In genomic region chr7:57641521-57642067, GRCh38 we compare ENCODE assay signal across 30 cellular contexts.
"Had no signal": no experiment of that assay in that cellular context is flagged by ENCODE, and none has a peak within 500 bp of the region (broad histone marks: within the 10 kb centered on the region; RNA-seq: fewer than 3 reads in every experiment).

No MANE protein-coding gene starts in this region.

- H3K27ac ChIP-seq: neutrophil, ovary, parathyroid adenoma, psoas muscle, right lobe of liver, sigmoid colon, stomach, thoracic aorta, thyroid gland, transverse colon, upper lobe of right lung, uterus had no signal

- ATAC-seq: naive thymus-derived CD8-positive, alpha-beta T cell; natural killer cell treated with Interleukin-12 subunit alpha and Interleukin-12 subunit beta and Interleukin-15 and Interleukin-18, amount 100 ng/mL, for 72 hours; psoas muscle; right cardiac atrium; right lobe of liver; stimulated activated effector memory CD8-positive, alpha-beta T cell treated with anti-CD3 and anti-CD28 coated beads, Interleukin-12 subunit alpha, Interleukin-12 subunit beta, amount 100 ng/mL, for 72 hours; stimulated activated naive B cell treated with anti-CD40 and anti-IgM and Interleukin-4, amounts not matched to agents 10 μg/mL and 1 μg/mL and 100 μg/mL, for 72 hours; upper lobe of right lung had no signal

- H3K4me3 Mint-ChIP-seq: naive thymus-derived CD8-positive, alpha-beta T cell; natural killer cell treated with Interleukin-12 subunit alpha and Interleukin-12 subunit beta and Interleukin-15 and Interleukin-18, amount 100 ng/mL, for 72 hours; nephron progenitor cell; neural crest cell; stimulated activated effector memory CD8-positive, alpha-beta T cell treated with anti-CD3 and anti-CD28 coated beads, Interleukin-12 subunit alpha, Interleukin-12 subunit beta, amount 100 ng/mL, for 72 hours; stimulated activated naive B cell treated with anti-CD40 and anti-IgM and Interleukin-4, amounts not matched to agents 10 μg/mL and 1 μg/mL and 100 μg/mL, for 72 hours; stimulated activated naive CD8-positive, alpha-beta T cell treated with anti-CD3 and anti-CD28 coated beads, Interleukin-15, Interleukin-2, amounts not matched to agents 100 ng/mL and 50 ng/mL, for 24 hours; type B pancreatic cell had no signal

- H3K36me3 ChIP-seq: neutrophil, ovary, right lobe of liver, sigmoid colon, stomach, thoracic aorta, thyroid gland, transverse colon, upper lobe of right lung, uterus had no signal

- H3K9me3 ChIP-seq: ovary, psoas muscle, right lobe of liver, thoracic aorta, thyroid gland, upper lobe of right lung, uterus had no signal

- DNase-seq: nephron progenitor cell; nucleus accumbens; ovary; posterior cingulate gyrus; psoas muscle; right cardiac atrium; right lobe of liver; sigmoid colon; small intestine; stimulated activated CD4-positive, alpha-beta T cell treated with anti-CD3 and anti-CD28 coated beads, Interleukin-15, amount 100 ng/mL, for 24 hours; stimulated activated CD4-positive, alpha-beta T cell treated with anti-CD3 and anti-CD28 coated beads, Interleukin-2, amount 100 ng/mL, for 24 hours; stimulated activated CD4-positive, alpha-beta T cell treated with anti-CD3 and anti-CD28 coated beads, Interleukin-2, amount 100 ng/mL, for 48 hours; stimulated activated CD4-positive, alpha-beta T cell treated with anti-CD3 and anti-CD28 coated beads, Interleukin-4, amount 100 ng/mL, for 24 hours; stimulated activated naive B cell treated with anti-CD40 and anti-IgM and Interleukin-4, amounts not matched to agents 10 μg/mL and 1 μg/mL and 100 μg/mL, for 72 hours; stimulated activated naive CD4-positive, alpha-beta T cell treated with Interleukin-2 at 50 U/mL for 16 hours; stomach; thyroid gland; transverse colon; upper lobe of right lung; uterus had no signal

- H3K27me3 Mint-ChIP-seq: naive thymus-derived CD8-positive, alpha-beta T cell; natural killer cell treated with Interleukin-12 subunit alpha and Interleukin-12 subunit beta and Interleukin-15 and Interleukin-18, amount 100 ng/mL, for 72 hours; progenitor cell of endocrine pancreas; stimulated activated naive B cell treated with anti-CD40 and anti-IgM and Interleukin-4, amounts not matched to agents 10 μg/mL and 1 μg/mL and 100 μg/mL, for 72 hours; stimulated activated naive CD8-positive, alpha-beta T cell treated with anti-CD3 and anti-CD28 coated beads, Interleukin-15, Interleukin-2, amounts not matched to agents 100 ng/mL and 50 ng/mL, for 24 hours; type B pancreatic cell had no signal

- H3K36me3 Mint-ChIP-seq: stimulated activated effector memory CD8-positive, alpha-beta T cell treated with anti-CD3 and anti-CD28 coated beads, Interleukin-12 subunit alpha, Interleukin-12 subunit beta, amount 100 ng/mL, for 72 hours; type B pancreatic cell had no signal

- H3K4me1 ChIP-seq: parathyroid adenoma, psoas muscle, right lobe of liver, sigmoid colon, stomach, thyroid gland, transverse colon, upper lobe of right lung, uterus had no signal

- H3K27me3 ChIP-seq: neutrophil, ovary, right lobe of liver, sigmoid colon, stomach, thyroid gland, transverse colon, upper lobe of right lung, uterus had no signal

- H3K4me3 ChIP-seq: ovary, psoas muscle, right lobe of liver, sigmoid colon, stomach, thoracic aorta, thyroid gland, transverse colon, upper lobe of right lung, uterus had no signal

- H3K27ac Mint-ChIP-seq: naive thymus-derived CD8-positive, alpha-beta T cell; natural killer cell treated with Interleukin-12 subunit alpha and Interleukin-12 subunit beta and Interleukin-15 and Interleukin-18, amount 100 ng/mL, for 72 hours; nephron progenitor cell; progenitor cell of endocrine pancreas; stimulated activated effector memory CD8-positive, alpha-beta T cell treated with anti-CD3 and anti-CD28 coated beads, Interleukin-12 subunit alpha, Interleukin-12 subunit beta, amount 100 ng/mL, for 72 hours; stimulated activated naive B cell treated with anti-CD40 and anti-IgM and Interleukin-4, amounts not matched to agents 10 μg/mL and 1 μg/mL and 100 μg/mL, for 72 hours; stimulated activated naive CD8-positive, alpha-beta T cell treated with anti-CD3 and anti-CD28 coated beads, Interleukin-15, Interleukin-2, amounts not matched to agents 100 ng/mL and 50 ng/mL, for 24 hours; type B pancreatic cell had no signal

- H3K9me3 Mint-ChIP-seq: type B pancreatic cell had no signal

- H3K4me1 Mint-ChIP-seq: naive thymus-derived CD8-positive, alpha-beta T cell; nephron progenitor cell; neural crest cell; stimulated activated effector memory CD8-positive, alpha-beta T cell treated with anti-CD3 and anti-CD28 coated beads, Interleukin-12 subunit alpha, Interleukin-12 subunit beta, amount 100 ng/mL, for 72 hours; stimulated activated naive B cell treated with anti-CD40 and anti-IgM and Interleukin-4, amounts not matched to agents 10 μg/mL and 1 μg/mL and 100 μg/mL, for 72 hours had no signal
